ENCODE assay signal across 25 cellular contexts in genomic region chr3:61464785-61465184, GRCh38.
A peak's percentile ranks its signal among the peaks of the same experiment; 100 is the strongest.
DNase-seq lines count a peak whose midpoint lies in the region; ATAC-seq lines count a peak whose summit lies in the region.
"Had no signal": no experiment of that assay in that cellular context is flagged by ENCODE, and none has a peak within 500 bp of the region (broad histone marks: within the 10 kb centered on the region; RNA-seq: fewer than 3 reads in every experiment).

No MANE protein-coding gene starts in this region.

- ATAC-seq in GM21423 (IDR thresholded peaks at IDR 0.05; ENCODE audit: unreplicated experiment) = no peak
- no peak for ATAC-seq in GM19467 (IDR thresholded peaks at IDR 0.05; ENCODE audit: unreplicated experiment)
- ATAC-seq: upper lobe of right lung had no signal

- peak; percentile 45 for DNase-seq in NCI-H1436 treated with DMSO at 0.1 percent for 48 hours (lab: John Stamatoyannopoulos, UW)
- DNase-seq in NCI-H1436 (lab: John Stamatoyannopoulos, UW) = no peak
- DNase-seq in NCI-H187 treated with DMSO at 0.1 percent for 48 hours (lab: John Stamatoyannopoulos, UW) = peak; percentile 82
- peak; percentile 79 for DNase-seq in NCI-H748 (lab: John Stamatoyannopoulos, UW; ENCODE audit: unreplicated experiment)
- DNase-seq in mesenteric fat pad (ENCODE audit: low spot score) = no peak
- no peak for DNase-seq in NCI-H82 treated with DMSO at 0.1 percent for 48 hours (lab: John Stamatoyannopoulos, UW; ENCODE audit: unreplicated experiment)
- DNase-seq: activated CD4-positive, alpha-beta T cell treated with anti-CD3 and anti-CD28 coated beads, Interleukin-2, amount 10 ng/mL, durations not matched to agents 24 days and 14 days; activated gamma-delta T cell treated with Interleukin-2 at 50 U/mL for 16 hours; activated T-cell treated with anti-CD3 and anti-CD28 coated beads, Interleukin-2, amount 50 U/mL, for 1 hour; caudate nucleus; erythroblast; head of caudate nucleus; IMR-90; islet precursor cell; left ventricle myocardium inferior; mesendoderm; NCI-H82; RPMI8226; SJCRH30; stimulated activated CD4-positive, alpha-beta T cell treated with anti-CD3 and anti-CD28 coated beads, Interleukin-1b, Interleukin-23, amount 100 ng/mL, for 48 hours; stimulated activated naive CD4-positive, alpha-beta T cell treated with Interleukin-2 at 50 U/mL for 16 hours; upper lobe of right lung; WERI-Rb-1 had no signal

Comparison
In these comparisons a context has a peak if more than half of its experiments do, and no peak if none do; other contexts are left out.
1. DNase-seq: peak in NCI-H1436 treated with DMSO at 0.1 percent for 48 hours (single experiment), NCI-H187 treated with DMSO at 0.1 percent for 48 hours (single experiment) and NCI-H748 (single experiment); none in NCI-H1436 (single experiment), mesenteric fat pad (single experiment) and NCI-H82 treated with DMSO at 0.1 percent for 48 hours (single experiment).